In genomic region chr1:2109581-2110021, GRCh38 we compare ENCODE assay signal across 21 cellular contexts.
"Had no signal": no experiment of that assay in that cellular context is flagged by ENCODE, and none has a peak within 500 bp of the region (broad histone marks: within the 10 kb centered on the region; RNA-seq: fewer than 3 reads in every experiment).

No MANE protein-coding gene starts in this region.

- H3K36me3 Mint-ChIP-seq: activated naive CD4-positive, alpha-beta T cell treated with anti-CD3 and anti-CD28 coated beads, Interleukin-2, amount 50 U/mL, for 24 hours had no signal

- H3K27me3 ChIP-seq: ascending aorta, brain microvascular endothelial cell, colonic mucosa, ovary, upper lobe of left lung had no signal

- H3K4me1 Mint-ChIP-seq: activated CD4-positive, alpha-beta T cell treated with anti-CD3 and anti-CD28 coated beads, Interleukin-2, amount 10 ng/mL, durations not matched to agents 7 days and 5 days; activated naive CD4-positive, alpha-beta T cell treated with anti-CD3 and anti-CD28 coated beads, Interleukin-2, amount 50 U/mL, for 24 hours; naive thymus-derived CD4-positive, alpha-beta T cell had no signal

- H3K9me3 Mint-ChIP-seq: activated CD4-positive, alpha-beta T cell treated with anti-CD3 and anti-CD28 coated beads, Interleukin-2, amount 10 ng/mL, durations not matched to agents 7 days and 5 days; activated CD8-positive, alpha-beta T cell treated with anti-CD3 and anti-CD28 coated beads for 36 hours; activated naive CD4-positive, alpha-beta T cell treated with anti-CD3 and anti-CD28 coated beads, Interleukin-2, amount 50 U/mL, for 24 hours; naive thymus-derived CD4-positive, alpha-beta T cell had no signal

- H3K4me1 ChIP-seq: ascending aorta, colonic mucosa, esophagus muscularis mucosa, prostate gland had no signal

- H3K4me3 ChIP-seq: ascending aorta, colonic mucosa, esophagus muscularis mucosa, lung, ovary, prostate gland, upper lobe of left lung had no signal

- H3K9me3 ChIP-seq: ascending aorta, colonic mucosa, esophagus muscularis mucosa, ovary, prostate gland, upper lobe of left lung had no signal

- ATAC-seq: activated CD4-positive, CD25-positive, alpha-beta regulatory T cell treated with anti-CD3 and anti-CD28 coated beads, Interleukin-2, amount 50 U/mL, for 24 hours; activated CD8-positive, alpha-beta T cell treated with anti-CD3 and anti-CD28 coated beads for 36 hours; naive thymus-derived CD4-positive, alpha-beta T cell; stimulated activated naive CD8-positive, alpha-beta T cell treated with anti-CD3 and anti-CD28 coated beads, Interleukin-15, Interleukin-2, amounts not matched to agents 100 U/mL and 50 U/mL, for 24 hours; T-helper 17 cell had no signal

- DNase-seq: activated CD4-positive, alpha-beta T cell treated with anti-CD3 and anti-CD28 coated beads, Interleukin-2, amount 10 ng/mL, durations not matched to agents 7 days and 5 days; activated CD8-positive, alpha-beta T cell treated with anti-CD3 and anti-CD28 coated beads for 36 hours; activated gamma-delta T cell treated with Interleukin-2 at 50 U/mL for 16 hours; activated T-cell treated with anti-CD3 and anti-CD28 coated beads, Interleukin-2, amount 50 U/mL, for 1 hour; brain microvascular endothelial cell; central memory CD4-positive, alpha-beta T cell; colonic mucosa; hypothalamus; ovary; stimulated activated CD4-positive, alpha-beta T cell treated with anti-CD3 and anti-CD28 coated beads, Interleukin-4, amount 100 ng/mL, for 24 hours; stimulated activated naive CD8-positive, alpha-beta T cell treated with anti-CD3 and anti-CD28 coated beads, Interleukin-15, Interleukin-2, amounts not matched to agents 100 U/mL and 50 U/mL, for 24 hours; SW 1271 had no signal

- H3K36me3 ChIP-seq: ascending aorta, brain microvascular endothelial cell, colonic mucosa, esophagus muscularis mucosa, ovary, prostate gland had no signal

- H3K27ac ChIP-seq: ascending aorta, brain microvascular endothelial cell, colonic mucosa, esophagus muscularis mucosa, ovary, prostate gland, upper lobe of left lung had no signal

- H3K27ac Mint-ChIP-seq: activated CD4-positive, alpha-beta T cell treated with anti-CD3 and anti-CD28 coated beads, Interleukin-2, amount 10 ng/mL, durations not matched to agents 7 days and 5 days; activated CD8-positive, alpha-beta T cell treated with anti-CD3 and anti-CD28 coated beads for 36 hours; activated naive CD4-positive, alpha-beta T cell treated with anti-CD3 and anti-CD28 coated beads, Interleukin-2, amount 50 U/mL, for 24 hours; naive thymus-derived CD4-positive, alpha-beta T cell; T-helper 17 cell had no signal

- H3K27me3 Mint-ChIP-seq: activated CD4-positive, alpha-beta T cell treated with anti-CD3 and anti-CD28 coated beads, Interleukin-2, amount 10 ng/mL, durations not matched to agents 7 days and 5 days; activated CD8-positive, alpha-beta T cell treated with anti-CD3 and anti-CD28 coated beads for 36 hours; activated naive CD4-positive, alpha-beta T cell treated with anti-CD3 and anti-CD28 coated beads, Interleukin-2, amount 50 U/mL, for 24 hours; naive thymus-derived CD4-positive, alpha-beta T cell; T-helper 17 cell had no signal

- H3K4me3 Mint-ChIP-seq: activated CD4-positive, alpha-beta T cell treated with anti-CD3 and anti-CD28 coated beads, Interleukin-2, amount 10 ng/mL, durations not matched to agents 7 days and 5 days; activated CD8-positive, alpha-beta T cell treated with anti-CD3 and anti-CD28 coated beads for 36 hours; activated naive CD4-positive, alpha-beta T cell treated with anti-CD3 and anti-CD28 coated beads, Interleukin-2, amount 50 U/mL, for 24 hours; naive thymus-derived CD4-positive, alpha-beta T cell; T-helper 17 cell had no signal
